ENCODE assay signal across 9 cellular contexts in genomic region chr19:48443731-48444128, GRCh38. TPM values are rescaled to one million over a fixed set of nuclear protein-coding genes. Genes with fewer than 3 reads are reported as not detected.
DNase-seq lines count a peak whose midpoint lies in the region; ATAC-seq, FAIRE-seq and TF ChIP-seq lines count a peak whose summit lies in the region.
"Had no signal": no experiment of that assay in that cellular context is flagged by ENCODE, and none has a peak within 500 bp of the region (broad histone marks: within the 10 kb centered on the region; RNA-seq: fewer than 3 reads in every experiment).

No MANE protein-coding gene starts in this region.

- TF ChIP-seq CTCF in astrocyte (IDR thresholded peaks at IDR 0.05; ENCODE audit: insufficient read depth, low read depth, low read length) (no peak), prostate gland (IDR thresholded peaks at IDR 0.05) (no peak), mucosa of descending colon (IDR thresholded peaks at IDR 0.05) (no peak)

- peaks cover 17% of the 10 kb centered on the region for H3F3A ChIP-seq in GM23248 (ENCODE audit: insufficient read depth)

- H3K9me2 ChIP-seq in GM23248 (ENCODE audit: insufficient read depth) = no peaks in the 10 kb centered on the region

- H3K4me1 Mint-ChIP-seq in astrocyte (ENCODE audit: low read depth, unreplicated experiment) = peaks cover 12% of the 10 kb centered on the region

- no peak for DNase-seq in GM23248
- DNase-seq in astrocyte (ENCODE audit: low read depth) = no peak
- DNase-seq in prostate gland (ENCODE audit: low spot score) = no peak
- no peak for DNase-seq in mucosa of descending colon
- DNase-seq: head of caudate nucleus, SHP77 treated with DMSO at 0.1 percent for 48 hours had no signal

- TF ChIP-seq POLR2A in prostate gland (IDR thresholded peaks at IDR 0.05) = no peak

- in situ Hi-C loops in GM23248 (cut with MboI) = no loop called here

- ATAC-seq in mucosa of descending colon (no peak), GM21515 (IDR thresholded peaks at IDR 0.05; ENCODE audit: unreplicated experiment) (no peak), HG03521 (IDR thresholded peaks at IDR 0.05; ENCODE audit: unreplicated experiment) (no peak)
- ATAC-seq: activated CD8-positive, alpha-beta T cell treated with anti-CD3 and anti-CD28 coated beads for 36 hours had no signal

- H3K9me3 Mint-ChIP-seq in astrocyte (ENCODE audit: unreplicated experiment) = no peaks in the 10 kb centered on the region
- H3K9me3 Mint-ChIP-seq: activated CD8-positive, alpha-beta T cell treated with anti-CD3 and anti-CD28 coated beads for 36 hours had no signal

- no peaks in the 10 kb centered on the region for H3K27me3 ChIP-seq in GM23248 (replicated peaks; ENCODE audit: insufficient read depth)
- peaks cover 18% of the 10 kb centered on the region for H3K27me3 ChIP-seq in astrocyte (ENCODE audit: insufficient read depth, low read length)
- no peaks in the 10 kb centered on the region for H3K27me3 ChIP-seq in prostate gland (replicated peaks; ENCODE audit: insufficient read depth)

- H3K9ac ChIP-seq in GM23248 (no peak overlapping the region), astrocyte (ENCODE audit: low read length) (no peak overlapping the region)

- H3K36me3 Mint-ChIP-seq in astrocyte (ENCODE audit: low read depth, unreplicated experiment) = peaks cover 19% of the 10 kb centered on the region

- peaks cover 27% of the 10 kb centered on the region for H3K79me2 ChIP-seq in GM23248 (ENCODE audit: insufficient read depth)
- H3K79me2 ChIP-seq in astrocyte (ENCODE audit: insufficient read depth, low read length) = peaks cover 27% of the 10 kb centered on the region

- no peak overlapping the region for H3K4me3 Mint-ChIP-seq in astrocyte (ENCODE audit: unreplicated experiment)

- peak overlapping the region; percentile 95 for H3K4me3 ChIP-seq in GM23248
- no peak overlapping the region for H3K4me3 ChIP-seq in astrocyte (ENCODE audit: insufficient read depth, low read depth, low read length)
- H3K4me3 ChIP-seq in prostate gland = peak overlapping the region; percentile 12 to 23
- H3K4me3 ChIP-seq in mucosa of descending colon = no peak overlapping the region

- H3K27ac ChIP-seq in GM23248 (no peak overlapping the region), astrocyte (ENCODE audit: low read depth, low read length) (no peak overlapping the region), prostate gland (no peak overlapping the region)

- H4K20me1 ChIP-seq in GM23248 (ENCODE audit: insufficient read depth) = no peaks in the 10 kb centered on the region
- H4K20me1 ChIP-seq in astrocyte (ENCODE audit: insufficient read depth, low read length) = peaks cover 12% of the 10 kb centered on the region

- peaks cover 15% of the 10 kb centered on the region for H3K36me3 ChIP-seq in GM23248 (ENCODE audit: low read depth)
- peaks cover 8% of the 10 kb centered on the region for H3K36me3 ChIP-seq in astrocyte (ENCODE audit: insufficient read depth, low read length)
- H3K36me3 ChIP-seq in prostate gland = no peaks in the 10 kb centered on the region
- no peaks in the 10 kb centered on the region for H3K36me3 ChIP-seq in mucosa of descending colon (ENCODE audit: low read depth)

- WGBS in GM23248 (ENCODE audit: low coverage in 1 of 2, low lambda C conversion rate in 2 of 2, missing lambda C conversion rate in 2 of 2), 2 experiments = 11 to 14% methylated on average over 24 to 40 of the region's 45 CpGs
- WGBS in prostate gland = 11% methylated on average over 25 of the region's 45 CpGs

- H3K27ac Mint-ChIP-seq in astrocyte (ENCODE audit: unreplicated experiment) = no peak overlapping the region

- H3K4me2 ChIP-seq in GM23248 (ENCODE audit: unreplicated experiment) (peak overlapping the region; percentile 84), astrocyte (ENCODE audit: low read length) (peak overlapping the region; percentile 91)

- no peak for FAIRE-seq in astrocyte (lab: Jason Lieb, UNC)

- intact Hi-C loops in prostate gland (cut with DNase I) = no loop called here
- intact Hi-C loops in mucosa of descending colon (cut with DNase I, micrococcal nuclease) = no loop called here

- H3K4me1 ChIP-seq in GM23248 (ENCODE audit: insufficient read depth) (no peaks in the 10 kb centered on the region), astrocyte (ENCODE audit: insufficient read depth, low read length) (peaks cover 19% of the 10 kb centered on the region), prostate gland (replicated peaks) (peaks cover 4% of the 10 kb centered on the region), mucosa of descending colon (ENCODE audit: low read depth) (peaks cover 17% of the 10 kb centered on the region)

- H3K27me3 Mint-ChIP-seq in astrocyte (ENCODE audit: low read depth, unreplicated experiment) = peaks cover 8% of the 10 kb centered on the region

- no peaks in the 10 kb centered on the region for H3K9me3 ChIP-seq in GM23248 (ENCODE audit: low read depth)
- H3K9me3 ChIP-seq in astrocyte (ENCODE audit: insufficient read depth, low read depth, low read length) = no peaks in the 10 kb centered on the region
- H3K9me3 ChIP-seq in prostate gland = no peaks in the 10 kb centered on the region
- no peaks in the 10 kb centered on the region for H3K9me3 ChIP-seq in mucosa of descending colon

- H2AFZ ChIP-seq in GM23248 (peak overlapping the region; percentile 80), astrocyte (ENCODE audit: low read depth, low read length) (no peak overlapping the region)

RNA-seq across cellular contexts. Expression of gene GRWD1, which starts 2.1 kb away (rescaled TPM):
- 36.6 and 38.7 TPM in 2 replicates for total RNA-seq in GM23248 (2014; rRNA removed; shearing (Covaris generic))
- polyA plus RNA-seq in GM23248 (2016; fragmentation: Nextera tagmentation; extraction: Ambion mirVana) = 34.1 and 41.5 TPM in 2 replicates
- total RNA-seq in astrocyte = 35.6 and 41.4 TPM in 2 replicates
- total RNA-seq in prostate gland = 10 to 100 TPM; 26.2 to 39.7 TPM
- total RNA-seq in mucosa of descending colon = 10 to 100 TPM; 19.7 to 26.8 (median 24.3) TPM

RNA-seq across cellular contexts. Expression of gene KCNJ14, which starts 11.6 kb away (rescaled TPM):
- total RNA-seq in GM23248 (2014; rRNA removed; shearing (Covaris generic)) = 0.97 and 1.1 TPM in 2 replicates
- polyA plus RNA-seq in GM23248 (2016; fragmentation: Nextera tagmentation; extraction: Ambion mirVana) = 0.47 and 0.48 TPM in 2 replicates
- total RNA-seq in astrocyte (1.4 TPM in 2 replicates), prostate gland (1 to 10 TPM in 1 of 2 donors, under 1 TPM in 1; 0.45 to 2.2 TPM), mucosa of descending colon (1 to 10 TPM in 1 of 3 donors, under 1 TPM in 2; 0.46 to 1.3 (median 0.67) TPM)

RNA-seq across cellular contexts. Expression of gene CYTH2, which starts 25.4 kb away (rescaled TPM):
- total RNA-seq in GM23248 (2014; rRNA removed; shearing (Covaris generic)) = 80.7 and 86.0 TPM in 2 replicates
- polyA plus RNA-seq in GM23248 (2016; fragmentation: Nextera tagmentation; extraction: Ambion mirVana) = 40.9 and 41.6 TPM in 2 replicates
- total RNA-seq in astrocyte (62.4 and 67.1 TPM in 2 replicates), prostate gland (10 to 100 TPM; 50.6 to 97.1 TPM), mucosa of descending colon (10 to 100 TPM; 66.3 to 86.9 (median 69.3) TPM)

RNA-seq across cellular contexts. Expression of gene GRIN2D, which starts 50.3 kb away (rescaled TPM):
- total RNA-seq in GM23248 (2014; rRNA removed; shearing (Covaris generic)) = 0.54 and 0.76 TPM in 2 replicates
- polyA plus RNA-seq in GM23248 (2016; fragmentation: Nextera tagmentation; extraction: Ambion mirVana) = 0.10 and 0.22 TPM in 2 replicates
- total RNA-seq in astrocyte = 6.2 and 9.3 TPM in 2 replicates
- 1 to 10 TPM in 1 of 2 donors, under 1 TPM in 1; 0.73 to 1.8 TPM for total RNA-seq in prostate gland
- under 1 TPM; 0.26 to 0.46 (median 0.35) TPM for total RNA-seq in mucosa of descending colon

RNA-seq across cellular contexts. Expression of gene KDELR1, which starts 52.4 kb away (rescaled TPM):
- 126 and 170 TPM in 2 replicates for total RNA-seq in GM23248 (2014; rRNA removed; shearing (Covaris generic))
- polyA plus RNA-seq in GM23248 (2016; fragmentation: Nextera tagmentation; extraction: Ambion mirVana) = 231 and 242 TPM in 2 replicates
- total RNA-seq in astrocyte (370 and 396 TPM in 2 replicates), prostate gland (100 to 1,000 TPM; 153 to 179 TPM), mucosa of descending colon (100 to 1,000 TPM; 144 to 214 (median 200) TPM)

Comparison
In these comparisons a context has a peak if more than half of its experiments do, and no peak if none do; other contexts are left out.
1. H3K4me3 ChIP-seq: peak in GM23248 (single experiment) and prostate gland (2 of 2); none in astrocyte (single experiment) and mucosa of descending colon (single experiment).